In the genomic region with DNA sequence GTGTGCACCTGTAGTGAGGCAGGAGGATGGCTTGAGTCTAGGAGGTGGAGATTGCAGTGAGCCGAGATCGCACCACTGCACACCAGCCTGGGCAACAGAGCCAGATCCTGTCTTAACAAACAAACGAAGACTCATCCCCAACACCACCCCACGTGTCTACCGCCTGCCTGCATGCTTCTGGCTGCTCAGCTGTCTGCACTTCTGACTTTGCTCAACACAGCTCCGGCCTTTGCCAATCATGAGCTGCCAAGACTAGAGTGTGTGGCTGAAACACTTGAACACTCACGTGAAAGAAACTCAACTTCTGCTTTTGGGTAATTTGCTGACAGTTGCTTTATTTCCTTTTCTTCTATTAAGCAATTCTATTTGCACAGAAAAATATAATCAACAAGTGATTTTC, we compare ENCODE assay signal across 8 cellular contexts. TPM values are rescaled to one million over a fixed set of nuclear protein-coding genes. Genes with fewer than 3 reads are reported as not detected.
DNase-seq lines count a peak whose midpoint lies in the region; ATAC-seq lines count a peak whose summit lies in the region.

No MANE protein-coding gene starts in this region.

- no peaks in the 10 kb centered on the region for H4K20me1 ChIP-seq in Karpas-422 (ENCODE audit: insufficient read depth, low read depth, low read length)

- H3K27ac Mint-ChIP-seq in CD4-positive, CD25-positive, alpha-beta regulatory T cell: peak overlapping the region in 2 of 3 donors; percentile 23 to 65
- H3K27ac Mint-ChIP-seq in stimulated activated memory B cell treated with anti-CD40 and anti-IgM and Interleukin-4, amounts not matched to agents 10 μg/mL and 1 μg/mL and 100 μg/mL, for 72 hours: peak overlapping the region; percentile 28
- no peak overlapping the region for H3K27ac Mint-ChIP-seq in activated CD4-positive, alpha-beta T cell treated with anti-CD3 and anti-CD28 coated beads, Interleukin-2, amount 10 ng/mL, durations not matched to agents 24 days and 14 days

- no peaks in the 10 kb centered on the region for H3K36me3 Mint-ChIP-seq in CD4-positive, CD25-positive, alpha-beta regulatory T cell
- no peaks in the 10 kb centered on the region for H3K36me3 Mint-ChIP-seq in stimulated activated memory B cell treated with anti-CD40 and anti-IgM and Interleukin-4, amounts not matched to agents 10 μg/mL and 1 μg/mL and 100 μg/mL, for 72 hours
- H3K36me3 Mint-ChIP-seq in activated CD4-positive, alpha-beta T cell treated with anti-CD3 and anti-CD28 coated beads, Interleukin-2, amount 10 ng/mL, durations not matched to agents 24 days and 14 days (ENCODE audit: low read depth): no peaks in the 10 kb centered on the region

- H3K4me2 ChIP-seq in Karpas-422 (ENCODE audit: low read depth, low read length, poor library complexity, severe bottlenecking): no peak overlapping the region

- peaks cover 12% of the 10 kb centered on the region for H3K27me3 Mint-ChIP-seq in CD4-positive, CD25-positive, alpha-beta regulatory T cell
- no peaks in the 10 kb centered on the region for H3K27me3 Mint-ChIP-seq in stimulated activated memory B cell treated with anti-CD40 and anti-IgM and Interleukin-4, amounts not matched to agents 10 μg/mL and 1 μg/mL and 100 μg/mL, for 72 hours
- peaks cover 19% of the 10 kb centered on the region for H3K27me3 Mint-ChIP-seq in activated CD4-positive, alpha-beta T cell treated with anti-CD3 and anti-CD28 coated beads, Interleukin-2, amount 10 ng/mL, durations not matched to agents 24 days and 14 days

- no peaks in the 10 kb centered on the region for H3K79me2 ChIP-seq in Karpas-422 (ENCODE audit: low read length)

- H3K4me3 Mint-ChIP-seq in CD4-positive, CD25-positive, alpha-beta regulatory T cell: no peak overlapping the region
- H3K4me3 Mint-ChIP-seq in stimulated activated memory B cell treated with anti-CD40 and anti-IgM and Interleukin-4, amounts not matched to agents 10 μg/mL and 1 μg/mL and 100 μg/mL, for 72 hours: no peak overlapping the region
- H3K4me3 Mint-ChIP-seq in activated CD4-positive, alpha-beta T cell treated with anti-CD3 and anti-CD28 coated beads, Interleukin-2, amount 10 ng/mL, durations not matched to agents 24 days and 14 days: no peak overlapping the region

- no peaks in the 10 kb centered on the region for H3K27me3 ChIP-seq in CD4-positive, CD25-positive, alpha-beta regulatory T cell (ENCODE audit: control insufficient read depth, insufficient read depth, low read length)
- no peaks in the 10 kb centered on the region for H3K27me3 ChIP-seq in Karpas-422 (ENCODE audit: low read length)

- intact Hi-C loops in activated CD4-positive, alpha-beta T cell treated with anti-CD3 and anti-CD28 coated beads, Interleukin-2, amount 10 ng/mL, durations not matched to agents 24 days and 14 days (cut with micrococcal nuclease): no loop called here

- no peak overlapping the region for H2AFZ ChIP-seq in Karpas-422 (ENCODE audit: low read length)

- H3K27ac ChIP-seq in CD4-positive, CD25-positive, alpha-beta regulatory T cell (ENCODE audit: insufficient read depth, low read length, poor library complexity, severe bottlenecking): no peak overlapping the region
- no peak overlapping the region for H3K27ac ChIP-seq in Karpas-422 (ENCODE audit: low read length)

- peak; percentile 24 to 66 for ATAC-seq in CD4-positive, CD25-positive, alpha-beta regulatory T cell (ENCODE audit: low read depth in 2 of 2)
- ATAC-seq in GM21447 (IDR thresholded peaks at IDR 0.05; ENCODE audit: unreplicated experiment): peak; percentile 94
- peak; percentile 100 for ATAC-seq in stimulated activated memory B cell treated with anti-CD40 and anti-IgM and Interleukin-4, amounts not matched to agents 10 μg/mL and 1 μg/mL and 100 μg/mL, for 72 hours

- H3K9me3 Mint-ChIP-seq in CD4-positive, CD25-positive, alpha-beta regulatory T cell: peaks cover 0 to 3% (median 0%) of the 10 kb centered on the region in 7 donors
- no peaks in the 10 kb centered on the region for H3K9me3 Mint-ChIP-seq in stimulated activated memory B cell treated with anti-CD40 and anti-IgM and Interleukin-4, amounts not matched to agents 10 μg/mL and 1 μg/mL and 100 μg/mL, for 72 hours
- H3K9me3 Mint-ChIP-seq in activated CD4-positive, alpha-beta T cell treated with anti-CD3 and anti-CD28 coated beads, Interleukin-2, amount 10 ng/mL, durations not matched to agents 24 days and 14 days: no peaks in the 10 kb centered on the region

- no peak overlapping the region for H3K9ac ChIP-seq in Karpas-422 (ENCODE audit: low read length)

- peaks cover 0 to 20% (median 6%) of the 10 kb centered on the region in 4 donors for H3K4me1 Mint-ChIP-seq in CD4-positive, CD25-positive, alpha-beta regulatory T cell
- H3K4me1 Mint-ChIP-seq in stimulated activated memory B cell treated with anti-CD40 and anti-IgM and Interleukin-4, amounts not matched to agents 10 μg/mL and 1 μg/mL and 100 μg/mL, for 72 hours: peaks cover 32% of the 10 kb centered on the region
- peaks cover 8% of the 10 kb centered on the region for H3K4me1 Mint-ChIP-seq in activated CD4-positive, alpha-beta T cell treated with anti-CD3 and anti-CD28 coated beads, Interleukin-2, amount 10 ng/mL, durations not matched to agents 24 days and 14 days

- no peaks in the 10 kb centered on the region for H3K9me3 ChIP-seq in CD4-positive, CD25-positive, alpha-beta regulatory T cell (ENCODE audit: control insufficient read depth in 2 of 2, low read length in 2 of 2)
- H3K9me3 ChIP-seq in Karpas-422 (ENCODE audit: low read length): no peaks in the 10 kb centered on the region

- no peak for DNase-seq in CD4-positive, CD25-positive, alpha-beta regulatory T cell
- DNase-seq in Karpas-422 (peak; percentile 61), fibroblast of the conjunctiva (ENCODE audit: low read depth) (peak; percentile 53), GOT3 (lab: John Stamatoyannopoulos, UW) (no peak)
- no peak for DNase-seq in activated effector memory CD4-positive, alpha-beta T cell treated with Interleukin-2 at 50 U/mL for 16 hours
- DNase-seq in activated CD4-positive, alpha-beta T cell treated with anti-CD3 and anti-CD28 coated beads, Interleukin-2, amount 10 ng/mL, durations not matched to agents 24 days and 14 days: no peak

- H3K4me1 ChIP-seq in CD4-positive, CD25-positive, alpha-beta regulatory T cell (ENCODE audit: control insufficient read depth, insufficient read depth, low read length, poor library complexity, severe bottlenecking): peaks cover 5% of the 10 kb centered on the region
- H3K4me1 ChIP-seq in Karpas-422 (ENCODE audit: low read length): peaks cover 6% of the 10 kb centered on the region; the same call in 1 of the 2 replicates

- no peak overlapping the region for H3K4me3 ChIP-seq in CD4-positive, CD25-positive, alpha-beta regulatory T cell (ENCODE audit: low read depth, low read length)
- no peak overlapping the region for H3K4me3 ChIP-seq in Karpas-422 (ENCODE audit: low read length)

- H3K9me2 ChIP-seq in Karpas-422 (replicated peaks; ENCODE audit: insufficient read depth, low read length): no peaks in the 10 kb centered on the region

- no peaks in the 10 kb centered on the region for H3K36me3 ChIP-seq in CD4-positive, CD25-positive, alpha-beta regulatory T cell (ENCODE audit: control insufficient read depth, insufficient read depth, low read length)
- no peaks in the 10 kb centered on the region for H3K36me3 ChIP-seq in Karpas-422 (ENCODE audit: insufficient read depth, low read length)

RNA-seq across cellular contexts. Expression of gene SP3, which starts 32.1 kb away (rescaled TPM):
- total RNA-seq in CD4-positive, CD25-positive, alpha-beta regulatory T cell: 153 TPM
- 10 to 100 TPM; 65.9 to 85.9 (median 76.4) TPM for polyA plus RNA-seq in CD4-positive, CD25-positive, alpha-beta regulatory T cell
- 109 and 139 TPM in 2 replicates for total RNA-seq in Karpas-422 (2014; rRNA removed; shearing (Covaris generic); ENCODE audit: low replicate concordance)
- 99.9 and 104 TPM in 2 replicates for total RNA-seq in activated CD4-positive, alpha-beta T cell treated with anti-CD3 and anti-CD28 coated beads, Interleukin-2, amount 10 ng/mL, durations not matched to agents 24 days and 14 days

Comparison
In these comparisons a context has a peak if more than half of its experiments do, and no peak if none do; other contexts are left out.
1. ATAC-seq: peak in every context shown above with its lines; median percentile 100 in stimulated activated memory B cell treated with anti-CD40 and anti-IgM and Interleukin-4, amounts not matched to agents 10 μg/mL and 1 μg/mL and 100 μg/mL, for 72 hours; 94 in GM21447; 45 in CD4-positive, CD25-positive, alpha-beta regulatory T cell.
2. DNase-seq: peak in Karpas-422 (single experiment) and fibroblast of the conjunctiva (single experiment); none in CD4-positive, CD25-positive, alpha-beta regulatory T cell (0 of 3), activated effector memory CD4-positive, alpha-beta T cell treated with Interleukin-2 at 50 U/mL for 16 hours (single experiment), activated CD4-positive, alpha-beta T cell treated with anti-CD3 and anti-CD28 coated beads, Interleukin-2, amount 10 ng/mL, durations not matched to agents 24 days and 14 days (single experiment) and GOT3 (single experiment).